ENCODE assay signal across 34 cellular contexts in genomic region chr12:102920271-102920670, GRCh38. TPM values are rescaled to one million over a fixed set of nuclear protein-coding genes. Genes with fewer than 3 reads are reported as not detected.
"Had no signal": no experiment of that assay in that cellular context is flagged by ENCODE, and none has a peak within 500 bp of the region (broad histone marks: within the 10 kb centered on the region; RNA-seq: fewer than 3 reads in every experiment).

No MANE protein-coding gene starts in this region.

- H3K27ac Mint-ChIP-seq: activated CD4-positive, alpha-beta T cell treated with anti-CD3 and anti-CD28 coated beads for 36 hours; activated CD4-positive, alpha-beta T cell treated with anti-CD3 and anti-CD28 coated beads, Interleukin-2, amount 10 ng/mL, durations not matched to agents 7 days and 5 days; activated CD8-positive, alpha-beta T cell treated with anti-CD3 and anti-CD28 coated beads, Interleukin-2, amount 10 ng/mL, durations not matched to agents 7 days and 5 days; activated naive CD4-positive, alpha-beta T cell treated with anti-CD3 and anti-CD28 coated beads, Interleukin-2, amount 50 U/mL, for 24 hours; activated naive CD8-positive, alpha-beta T cell treated with anti-CD3 and anti-CD28 coated beads, Interleukin-2, amount 10 ng/mL, durations not matched to agents 7 days and 5 days; activated T-cell treated with anti-CD3 and anti-CD28 coated beads, Interleukin-2, amount 50 U/mL, for 24 hours; activated T-helper 2 cell treated with anti-CD3 and anti-CD28 coated beads, Interferon-gamma antibody, Interleukin-2, Interleukin-4, amounts not matched to agents 10 μg/mL and 5 μg/mL and 100 μg/mL, durations not matched to agents 14 hours and 24 hours and 36 hours had no signal

- H3K36me3 Mint-ChIP-seq: activated naive CD4-positive, alpha-beta T cell treated with anti-CD3 and anti-CD28 coated beads, Interleukin-2, amount 50 U/mL, for 24 hours; activated naive CD8-positive, alpha-beta T cell treated with anti-CD3 and anti-CD28 coated beads, Interleukin-2, amount 10 ng/mL, durations not matched to agents 7 days and 5 days had no signal

- H3K9me3 ChIP-seq: ascending aorta, MG63, SJCRH30 had no signal

- H3K4me3 ChIP-seq: ascending aorta, cardiac muscle cell, MG63, SJCRH30, SK-N-MC had no signal

- H3K4me1 Mint-ChIP-seq: activated naive CD4-positive, alpha-beta T cell treated with anti-CD3 and anti-CD28 coated beads, Interleukin-2, amount 50 U/mL, for 24 hours had no signal

- H3K9me3 Mint-ChIP-seq: activated CD4-positive, alpha-beta T cell treated with anti-CD3 and anti-CD28 coated beads, Interleukin-2, amount 10 ng/mL, durations not matched to agents 7 days and 5 days; activated naive CD8-positive, alpha-beta T cell treated with anti-CD3 and anti-CD28 coated beads, Interleukin-2, amount 10 ng/mL, durations not matched to agents 7 days and 5 days; activated T-cell treated with anti-CD3 and anti-CD28 coated beads, Interleukin-2, amount 50 U/mL, for 24 hours; activated T-helper 2 cell treated with anti-CD3 and anti-CD28 coated beads, Interferon-gamma antibody, Interleukin-2, Interleukin-4, amounts not matched to agents 10 μg/mL and 5 μg/mL and 100 μg/mL, durations not matched to agents 14 hours and 24 hours and 36 hours had no signal

- H3K4me3 Mint-ChIP-seq: activated CD4-positive, alpha-beta T cell treated with anti-CD3 and anti-CD28 coated beads for 36 hours; activated CD4-positive, alpha-beta T cell treated with anti-CD3 and anti-CD28 coated beads, Interleukin-2, amount 10 ng/mL, durations not matched to agents 7 days and 5 days; activated CD8-positive, alpha-beta T cell treated with anti-CD3 and anti-CD28 coated beads, Interleukin-2, amount 10 ng/mL, durations not matched to agents 7 days and 5 days; activated naive CD4-positive, alpha-beta T cell treated with anti-CD3 and anti-CD28 coated beads, Interleukin-2, amount 50 U/mL, for 24 hours; activated naive CD8-positive, alpha-beta T cell treated with anti-CD3 and anti-CD28 coated beads, Interleukin-2, amount 10 ng/mL, durations not matched to agents 7 days and 5 days; activated T-cell treated with anti-CD3 and anti-CD28 coated beads, Interleukin-2, amount 50 U/mL, for 24 hours had no signal

- ATAC-seq: activated CD4-positive, alpha-beta T cell treated with anti-CD3 and anti-CD28 coated beads for 36 hours; activated CD4-positive, CD25-positive, alpha-beta regulatory T cell treated with anti-CD3 and anti-CD28 coated beads, Interleukin-2, amount 50 U/mL, for 24 hours; activated CD8-positive, alpha-beta T cell treated with anti-CD3 and anti-CD28 coated beads, Interleukin-2, amount 10 ng/mL, durations not matched to agents 7 days and 5 days had no signal

- H3K4me1 ChIP-seq: ascending aorta, SJCRH30 had no signal

- DNase-seq: activated CD4-positive, alpha-beta T cell treated with anti-CD3 and anti-CD28 coated beads for 36 hours; activated CD4-positive, alpha-beta T cell treated with anti-CD3 and anti-CD28 coated beads, Interleukin-2, amount 10 ng/mL, durations not matched to agents 7 days and 5 days; activated CD4-positive, alpha-beta T cell treated with anti-CD3 and anti-CD28 coated beads, Interleukin-2, amount 50 U/mL, for 48 hours; activated CD8-positive, alpha-beta T cell treated with anti-CD3 and anti-CD28 coated beads, Interleukin-2, amount 10 ng/mL, durations not matched to agents 7 days and 5 days; activated gamma-delta T cell; activated naive CD4-positive, alpha-beta T cell treated with Interleukin-2 at 50 U/mL for 16 hours; activated naive CD8-positive, alpha-beta T cell treated with anti-CD3 and anti-CD28 coated beads, Interleukin-2, amount 10 ng/mL, durations not matched to agents 7 days and 5 days; activated T-cell treated with anti-CD3 and anti-CD28 coated beads, Interleukin-2, amount 50 U/mL, for 24 hours; amygdala; Karpas-422; MG63; NCI-H1048; NCI-H1105 treated with DMSO at 0.1 percent for 48 hours; NCI-H1436; NCI-H1694; NCI-H1930; NCI-H2171; NCI-H510A; NCI-H526; NCI-H748 treated with DMSO at 0.1 percent for 48 hours; SHP77; SJCRH30; T1000 had no signal

- H3K27me3 ChIP-seq: ascending aorta, MG63, SJCRH30 had no signal

- H3K27ac ChIP-seq: ascending aorta, cardiac muscle cell, SJCRH30, SK-N-MC had no signal

- H3K36me3 ChIP-seq: ascending aorta, cardiac muscle cell, MG63, SJCRH30 had no signal

RNA-seq across cellular contexts. Expression of gene PAH, which starts 3.2 kb away (rescaled TPM):
- total RNA-seq: activated CD4-positive, alpha-beta T cell treated with anti-CD3 and anti-CD28 coated beads for 36 hours; activated CD4-positive, alpha-beta T cell treated with anti-CD3 and anti-CD28 coated beads, Interleukin-2, amount 10 ng/mL, durations not matched to agents 7 days and 5 days; activated CD8-positive, alpha-beta T cell treated with anti-CD3 and anti-CD28 coated beads, Interleukin-2, amount 10 ng/mL, durations not matched to agents 7 days and 5 days; activated naive CD8-positive, alpha-beta T cell treated with anti-CD3 and anti-CD28 coated beads, Interleukin-2, amount 10 ng/mL, durations not matched to agents 7 days and 5 days; activated T-helper 2 cell treated with anti-CD3 and anti-CD28 coated beads, Interferon-gamma antibody, Interleukin-2, Interleukin-4, amounts not matched to agents 10 μg/mL and 5 μg/mL and 100 μg/mL, durations not matched to agents 14 hours and 24 hours and 36 hours; ascending aorta; OCI-LY7; RPMI7951; SJCRH30; T-helper 1 cell treated with Interleukin-12 subunit alpha and Interleukin-12 subunit beta and Interleukin-4 antibody, amounts not matched to agents 30 ng/mL and 1 ng/mL, for 36 hours; T-helper 2 cell treated with Interferon-gamma antibody and Interleukin-4, amounts not matched to agents 100 ng/mL and 5 ng/mL, for 36 hours had no signal
- polyA plus RNA-seq: cardiac muscle cell had no signal

RNA-seq across cellular contexts. Expression of gene ASCL1, which starts 37.2 kb away (rescaled TPM):
- total RNA-seq: activated CD4-positive, alpha-beta T cell treated with anti-CD3 and anti-CD28 coated beads for 36 hours; activated CD4-positive, alpha-beta T cell treated with anti-CD3 and anti-CD28 coated beads, Interleukin-2, amount 10 ng/mL, durations not matched to agents 7 days and 5 days; activated CD8-positive, alpha-beta T cell treated with anti-CD3 and anti-CD28 coated beads, Interleukin-2, amount 10 ng/mL, durations not matched to agents 7 days and 5 days; activated naive CD8-positive, alpha-beta T cell treated with anti-CD3 and anti-CD28 coated beads, Interleukin-2, amount 10 ng/mL, durations not matched to agents 7 days and 5 days; activated T-helper 2 cell treated with anti-CD3 and anti-CD28 coated beads, Interferon-gamma antibody, Interleukin-2, Interleukin-4, amounts not matched to agents 10 μg/mL and 5 μg/mL and 100 μg/mL, durations not matched to agents 14 hours and 24 hours and 36 hours; ascending aorta; cardiac muscle cell; OCI-LY7; RPMI7951; SJCRH30; T-helper 1 cell treated with Interleukin-12 subunit alpha and Interleukin-12 subunit beta and Interleukin-4 antibody, amounts not matched to agents 30 ng/mL and 1 ng/mL, for 36 hours; T-helper 2 cell treated with Interferon-gamma antibody and Interleukin-4, amounts not matched to agents 100 ng/mL and 5 ng/mL, for 36 hours had no signal
- polyA plus RNA-seq: adipose tissue, cardiac muscle cell had no signal
